ENCODE assay signal across 8 cellular contexts in genomic region chr1:244970661-244971523, GRCh38.
DNase-seq lines count a peak whose midpoint lies in the region; ATAC-seq and FAIRE-seq lines count a peak whose summit lies in the region.

No MANE protein-coding gene starts in this region.

- peak overlapping the region; percentile 97 for H3K27ac Mint-ChIP-seq in activated CD4-positive, alpha-beta T cell treated with anti-CD3 and anti-CD28 coated beads for 36 hours

- H3K4me1 ChIP-seq in BLaER1 treated with 17β-estradiol and CSF1 and Interleukin-3, amounts not matched to agents 10 nM and 100 nM, result peaks cover 16 to 30% (median 24%) of the 10 kb centered on the region in 10 experiments

- H3K9me3 Mint-ChIP-seq in activated CD4-positive, alpha-beta T cell treated with anti-CD3 and anti-CD28 coated beads for 36 hours (ENCODE audit: low read depth), result no peaks in the 10 kb centered on the region

- H3K9ac ChIP-seq in BLaER1 treated with 17β-estradiol and CSF1 and Interleukin-3, amounts not matched to agents 10 nM and 100 nM, result peak overlapping the region; percentile 94 to 100 (median 99)

- H3K4me2 ChIP-seq in BLaER1 treated with 17β-estradiol and CSF1 and Interleukin-3, amounts not matched to agents 10 nM and 100 nM, result peak overlapping the region; percentile 62 to 94 (median 80)

- peak overlapping the region; percentile 61 to 79 (median 68) for H3K4me3 ChIP-seq in BLaER1 treated with 17β-estradiol and CSF1 and Interleukin-3, amounts not matched to agents 10 nM and 100 nM

- POLR2A ChIA-PET in activated CD4-positive, alpha-beta T cell treated with anti-CD3 and anti-CD28 coated beads for 36 hours (lab: Charles Lee), result interaction anchor here (0.6 to 2.2 kb wide), 6 partner anchors 52 to 567 kb away, joined by 3 to 12 read pairs (median 4); partner anchors contain the start of gene HNRNPU

- FAIRE-seq in GM19239 (lab: Jason Lieb, UNC), result peak; percentile 91

- H3K27me3 Mint-ChIP-seq in activated CD4-positive, alpha-beta T cell treated with anti-CD3 and anti-CD28 coated beads for 36 hours, result no peaks in the 10 kb centered on the region

- CTCF ChIA-PET in activated CD4-positive, alpha-beta T cell treated with anti-CD3 and anti-CD28 coated beads for 36 hours (lab: Charles Lee), result interaction anchor here (0.8 to 2.1 kb wide), 4 partner anchors 71 to 136 kb away, joined by 3 to 13 read pairs (median 4); partner anchors contain the start of gene HNRNPU

- H3K4me3 Mint-ChIP-seq in activated CD4-positive, alpha-beta T cell treated with anti-CD3 and anti-CD28 coated beads for 36 hours, result peak overlapping the region; percentile 92

- no peaks in the 10 kb centered on the region for H4K20me1 ChIP-seq in BLaER1 treated with 17β-estradiol and CSF1 and Interleukin-3, amounts not matched to agents 10 nM and 100 nM

- H3K36me3 ChIP-seq in BLaER1 treated with 17β-estradiol and CSF1 and Interleukin-3, amounts not matched to agents 10 nM and 100 nM, result peaks cover 0 to 15% (median 5%) of the 10 kb centered on the region in 11 experiments; a peak in 5 of 22 replicates

- no peaks in the 10 kb centered on the region for H3K9me3 ChIP-seq in BLaER1 treated with 17β-estradiol and CSF1 and Interleukin-3, amounts not matched to agents 10 nM and 100 nM (replicated peaks in 1 of 11)

- peak overlapping the region; percentile 97 to 100 (median 99) for H3K27ac ChIP-seq in BLaER1 treated with 17β-estradiol and CSF1 and Interleukin-3, amounts not matched to agents 10 nM and 100 nM
- peak overlapping the region; percentile 100 for H3K27ac ChIP-seq in cingulate gyrus (ENCODE audit: low read depth, low read length)

- no peaks in the 10 kb centered on the region for H3K27me3 ChIP-seq in BLaER1 treated with 17β-estradiol and CSF1 and Interleukin-3, amounts not matched to agents 10 nM and 100 nM

- intact Hi-C loops in activated CD4-positive, alpha-beta T cell treated with anti-CD3 and anti-CD28 coated beads for 36 hours (cut with DNase I, micrococcal nuclease), result loop anchor here (1.0 to 10.0 kb wide), 14 partner anchors 52 to 1960 kb away; partner anchors contain the start of genes COX20 (in 2 of the 2), HNRNPU (in 2 of the 2), ADSS2 (in 1 of the 2) and AHCTF1 (in 1 of the 2)
- intact Hi-C loops in left colon (cut with DNase I, micrococcal nuclease), result loop anchor here in 1 of 2 donors (10.0 kb wide), 1 partner anchor 136 kb away; the partner anchor contains the start of gene COX20

- peaks cover 15% of the 10 kb centered on the region for H3K4me1 Mint-ChIP-seq in activated CD4-positive, alpha-beta T cell treated with anti-CD3 and anti-CD28 coated beads for 36 hours

- ATAC-seq in HG03457 (IDR thresholded peaks at IDR 0.05; ENCODE audit: unreplicated experiment) (peak; percentile 68), left colon (peak; percentile 87)
- ATAC-seq in activated CD4-positive, alpha-beta T cell treated with anti-CD3 and anti-CD28 coated beads for 36 hours, result peak; percentile 84

- DNase-seq in GM19239 (ENCODE audit: insufficient read length, low spot score) (peak; percentile 52), NCI-H510A treated with DMSO at 0.1 percent for 48 hours (lab: John Stamatoyannopoulos, UW) (peak; percentile 67), left colon (peak; percentile 92 to 95)
- DNase-seq in activated CD4-positive, alpha-beta T cell treated with anti-CD3 and anti-CD28 coated beads for 36 hours, result peak; percentile 96
- peak; percentile 85 to 91 for DNase-seq in stimulated activated CD4-positive, alpha-beta T cell treated with anti-CD3 and anti-CD28 coated beads, Interleukin-1b, Interleukin-23, amount 100 ng/mL, for 4 hours (ENCODE audit: low read depth in 2 of 2)

- H3K36me3 Mint-ChIP-seq in activated CD4-positive, alpha-beta T cell treated with anti-CD3 and anti-CD28 coated beads for 36 hours (ENCODE audit: low read depth), result no peaks in the 10 kb centered on the region

Comparison
In these comparisons a context has a peak if more than half of its experiments do, and no peak if none do; other contexts are left out.
1. Peak in every context shown above with its lines: DNase-seq, ATAC-seq, H3K4me3 ChIP-seq and H3K27ac ChIP-seq.